ENCODE assay signal across 26 cellular contexts in genomic region chr2:232389327-232389726, GRCh38. TPM values are rescaled to one million over a fixed set of nuclear protein-coding genes. Genes with fewer than 3 reads are reported as not detected.
DNase-seq lines count a peak whose midpoint lies in the region; ATAC-seq and TF ChIP-seq lines count a peak whose summit lies in the region.
"Had no signal": no experiment of that assay in that cellular context is flagged by ENCODE, and none has a peak within 500 bp of the region (broad histone marks: within the 10 kb centered on the region; RNA-seq: fewer than 3 reads in every experiment).

No MANE protein-coding gene starts in this region.

- BruUV-seq in Caco-2 (replicated peaks; lab: Mats Ljungman, UMichigan): no TSS peak

- H3K4me3 Mint-ChIP-seq in Caco-2 (ENCODE audit: unreplicated experiment) (no peak overlapping the region), brain (peak overlapping the region in 3 of 5 experiments; percentile 1 to 68 (median 38)), nephron (peak overlapping the region; percentile 12 to 55 (median 15))
- H3K4me3 Mint-ChIP-seq: activated naive CD8-positive, alpha-beta T cell treated with anti-CD3 and anti-CD28 coated beads, Interleukin-2, amount 10 ng/mL, durations not matched to agents 7 days and 5 days; CD4-positive, CD25-positive, alpha-beta regulatory T cell; neural crest cell; T-helper 2 cell treated with Interferon-gamma antibody and Interleukin-4, amounts not matched to agents 5 μg/mL and 100 μg/mL, for 36 hours had no signal

- CTCF ChIA-PET in Caco-2 (lab: Charles Lee): no interaction called here

- H3K4me1 Mint-ChIP-seq in Caco-2 (ENCODE audit: low read depth, unreplicated experiment) (peaks cover 20% of the 10 kb centered on the region), brain (peaks cover 12% of the 10 kb centered on the region), nephron (peaks cover 16% of the 10 kb centered on the region)

- H3K9me3 ChIP-seq in Caco-2: no peaks in the 10 kb centered on the region
- H3K9me3 ChIP-seq: tibial nerve had no signal

- POLR2A ChIA-PET in Caco-2 (lab: Charles Lee): no interaction called here

- ATAC-seq in HG03097 (IDR thresholded peaks at IDR 0.05; ENCODE audit: low FRiP score, unreplicated experiment): no peak
- ATAC-seq: activated CD4-positive, CD25-positive, alpha-beta regulatory T cell treated with anti-CD3 and anti-CD28 coated beads, Interleukin-2, amount 50 U/mL, for 24 hours had no signal

- H3K4me1 ChIP-seq in Caco-2: peaks cover 16% of the 10 kb centered on the region

- no peak for TF ChIP-seq CTCF in Caco-2 (IDR thresholded peaks at IDR 0.05; ENCODE audit: insufficient read depth in 1 of 2, low read depth in 1 of 2, low read length in 1 of 2, severe bottlenecking in 1 of 2, unreplicated experiment in 1 of 2)
- no peak for TF ChIP-seq CTCF in brain (conservative IDR thresholded peaks at IDR 0.05)
- no peak for TF ChIP-seq CTCF in nephron (IDR thresholded peaks at IDR 0.05; ENCODE audit: unreplicated experiment in 3 of 3)

- H3K27ac Mint-ChIP-seq in Caco-2 (ENCODE audit: unreplicated experiment): peak overlapping the region; percentile 60
- no peak overlapping the region for H3K27ac Mint-ChIP-seq in brain
- H3K27ac Mint-ChIP-seq in nephron: no peak overlapping the region
- H3K27ac Mint-ChIP-seq: activated naive CD8-positive, alpha-beta T cell treated with anti-CD3 and anti-CD28 coated beads, Interleukin-2, amount 10 ng/mL, durations not matched to agents 7 days and 5 days; CD4-positive, CD25-positive, alpha-beta regulatory T cell; T-helper 2 cell treated with Interferon-gamma antibody and Interleukin-4, amounts not matched to agents 5 μg/mL and 100 μg/mL, for 36 hours had no signal

- no peaks in the 10 kb centered on the region for H3K27me3 ChIP-seq in Caco-2 (replicated peaks; ENCODE audit: control insufficient read depth, insufficient read depth, low read length)

- H3K36me3 Mint-ChIP-seq in Caco-2 (ENCODE audit: insufficient read depth, unreplicated experiment): peaks cover 11% of the 10 kb centered on the region
- no peaks in the 10 kb centered on the region for H3K36me3 Mint-ChIP-seq in brain
- no peaks in the 10 kb centered on the region for H3K36me3 Mint-ChIP-seq in nephron (ENCODE audit: low read depth)
- H3K36me3 Mint-ChIP-seq: activated naive CD8-positive, alpha-beta T cell treated with anti-CD3 and anti-CD28 coated beads, Interleukin-2, amount 10 ng/mL, durations not matched to agents 7 days and 5 days; CD4-positive, CD25-positive, alpha-beta regulatory T cell had no signal

- intact Hi-C loops in Caco-2 (cut with micrococcal nuclease; ENCODE audit: unreplicated experiment): loop anchor here (5.0 kb wide), 1 partner anchor 33 kb away; no protein-coding TSS in a partner anchor

- no peaks in the 10 kb centered on the region for H3K9me3 Mint-ChIP-seq in Caco-2 (ENCODE audit: unreplicated experiment)
- peaks cover 0 to 10% (median 0%) of the 10 kb centered on the region in 5 experiments for H3K9me3 Mint-ChIP-seq in brain
- peaks cover 2% of the 10 kb centered on the region for H3K9me3 Mint-ChIP-seq in nephron
- H3K9me3 Mint-ChIP-seq: activated naive CD8-positive, alpha-beta T cell treated with anti-CD3 and anti-CD28 coated beads, Interleukin-2, amount 10 ng/mL, durations not matched to agents 7 days and 5 days; neural crest cell; T-helper 2 cell treated with Interferon-gamma antibody and Interleukin-4, amounts not matched to agents 5 μg/mL and 100 μg/mL, for 36 hours had no signal

- DNase-seq in Caco-2 (no peak), HS-27A (ENCODE audit: low read depth) (peak; percentile 46), NCI-H187 treated with DMSO at 0.1 percent for 48 hours (lab: John Stamatoyannopoulos, UW) (no peak), AML-193 (lab: John Stamatoyannopoulos, UW) (no peak), OCI-M1 (lab: John Stamatoyannopoulos, UW) (no peak)
- DNase-seq: activated CD8-positive, alpha-beta memory T cell treated with anti-CD3 and anti-CD28 coated beads for 24 hours; activated naive CD8-positive, alpha-beta T cell treated with anti-CD3 and anti-CD28 coated beads, Interleukin-2, amount 10 ng/mL, durations not matched to agents 7 days and 5 days; CD4-positive, CD25-positive, alpha-beta regulatory T cell; central memory CD4-positive, alpha-beta T cell; effector memory CD4-positive, alpha-beta T cell; kidney; NCI-H1436; NCI-H82; stimulated activated naive CD4-positive, alpha-beta T cell treated with Interleukin-2 at 50 U/mL for 16 hours had no signal

- no peaks in the 10 kb centered on the region for H3K36me3 ChIP-seq in Caco-2 (ENCODE audit: control insufficient read depth, insufficient read depth, low read length)
- H3K36me3 ChIP-seq: tibial nerve had no signal

- no peak overlapping the region for H3K4me3 ChIP-seq in Caco-2 (ENCODE audit: low read depth, low read length)
- H3K4me3 ChIP-seq: hepatocyte, tibial nerve had no signal

- no peaks in the 10 kb centered on the region for H3K27me3 Mint-ChIP-seq in Caco-2 (ENCODE audit: insufficient read depth, unreplicated experiment)
- H3K27me3 Mint-ChIP-seq in brain: peaks cover 84% of the 10 kb centered on the region
- H3K27me3 Mint-ChIP-seq in nephron (ENCODE audit: low read depth): peaks cover 90% of the 10 kb centered on the region

RNA-seq across cellular contexts. Expression of gene ALPP, which starts 10.8 kb away (rescaled TPM):
- 4.9 and 5.8 TPM in 2 replicates for total RNA-seq in Caco-2 (2022)
- polyA plus RNA-seq in brain (ENCODE audit: insufficient read depth, low read depth, low replicate concordance): not detected
- total RNA-seq: activated naive CD8-positive, alpha-beta T cell treated with anti-CD3 and anti-CD28 coated beads, Interleukin-2, amount 10 ng/mL, durations not matched to agents 7 days and 5 days; CD4-positive, CD25-positive, alpha-beta regulatory T cell; fibroblast of lung; kidney; mesenteric fat pad; neural crest cell; renal cortical epithelial cell; tibial nerve had no signal
- polyA plus RNA-seq: CD4-positive, CD25-positive, alpha-beta regulatory T cell; fibroblast of lung had no signal

RNA-seq across cellular contexts. Expression of gene ALPG, which starts 17.3 kb away (rescaled TPM):
- total RNA-seq in Caco-2 (2022): 1.9 and 2.5 TPM in 2 replicates
- not detected for polyA plus RNA-seq in brain (ENCODE audit: insufficient read depth, low read depth, low replicate concordance)
- total RNA-seq: activated naive CD8-positive, alpha-beta T cell treated with anti-CD3 and anti-CD28 coated beads, Interleukin-2, amount 10 ng/mL, durations not matched to agents 7 days and 5 days; CD4-positive, CD25-positive, alpha-beta regulatory T cell; fibroblast of lung; kidney; MCF 10A; mesenteric fat pad; neural crest cell; renal cortical epithelial cell; tibial nerve had no signal
- polyA plus RNA-seq: CD4-positive, CD25-positive, alpha-beta regulatory T cell; fibroblast of lung had no signal
